1 cellular context compared by ENCODE assay signal in genomic region chr1:36088577-36089392, GRCh38.
TF ChIP-seq lines count a peak whose summit lies in the region.

Gene ADPRS (plus strand): TSS chr1:36088892. CDS start chr1:36088905, 13 bp downstream.

TF ChIP-seq in HepG2, 621 proteins besides CTCF, POLR2A, EP300 and RAD21 (continued from another document and continues in another):
- TF ChIP-seq CERS6 (CRISPR knock-in tag; IDR thresholded peaks at IDR 0.05) (0 out of 2 replicates have a peak, but pooled peaks have one; percentile 28), KAT8 (CRISPR knock-in tag; IDR thresholded peaks at IDR 0.05) (peak; percentile 99), MLLT10 (CRISPR knock-in tag; IDR thresholded peaks at IDR 0.05) (no peak), ZBTB42 (CRISPR knock-in tag; IDR thresholded peaks at IDR 0.05) (0 out of 2 replicates have a peak, but pooled peaks have one; percentile 17), PCBP2 (optimal IDR thresholded peaks at IDR 0.05; ENCODE audit: low read depth, low read length, poor library complexity, severe bottlenecking) (no peak), ZNF558 (CRISPR knock-in tag; IDR thresholded peaks at IDR 0.05; ENCODE audit: borderline replicate concordance) (peak; percentile 57; the same call in 1 of the 2 replicates), ATF7-NPFF (CRISPR knock-in tag; IDR thresholded peaks at IDR 0.05; ENCODE audit: low read depth) (peak; percentile 91), TBX2 (CRISPR knock-in tag; IDR thresholded peaks at IDR 0.05; ENCODE audit: borderline replicate concordance) (peak; percentile 91), PRDM10 (CRISPR knock-in tag; IDR thresholded peaks at IDR 0.05; ENCODE audit: low read depth) (peak; percentile 73), FOXA3 (CRISPR knock-in tag; IDR thresholded peaks at IDR 0.05) (peak; percentile 73), ZNF33B (CRISPR knock-in tag; IDR thresholded peaks at IDR 0.05) (peak; percentile 83; the same call in 1 of the 2 replicates), MZF1 (CRISPR knock-in tag; IDR thresholded peaks at IDR 0.05; ENCODE audit: borderline replicate concordance) (0 out of 2 replicates have a peak, but pooled peaks have one; percentile 11), ZNF614 (CRISPR knock-in tag; IDR thresholded peaks at IDR 0.05; ENCODE audit: borderline replicate concordance) (peak; percentile 93; the same call in 1 of the 2 replicates), ZNF160 (CRISPR knock-in tag; IDR thresholded peaks at IDR 0.05) (peak; percentile 39), ZNF629 (CRISPR knock-in tag; conservative IDR thresholded peaks at IDR 0.05) (peak; percentile 22; the same call in 1 of the 2 replicates), ZNF142 (CRISPR knock-in tag; IDR thresholded peaks at IDR 0.05) (peak; percentile 75; the same call in 1 of the 2 replicates), STAT6 (CRISPR knock-in tag; IDR thresholded peaks at IDR 0.05; ENCODE audit: borderline replicate concordance) (no peak; the same call in 1 of the 2 replicates), ZEB1 (IDR thresholded peaks at IDR 0.05; ENCODE audit: insufficient replicate concordance, low read depth) (peak; percentile 20), HMGXB4 (CRISPR knock-in tag; IDR thresholded peaks at IDR 0.05; ENCODE audit: borderline replicate concordance in 1 of 2, low read depth in 1 of 2) (peak; percentile 96 to 98), ZSCAN9 (CRISPR knock-in tag; IDR thresholded peaks at IDR 0.05; ENCODE audit: borderline replicate concordance) (peak; percentile 81; the same call in 1 of the 2 replicates), PBX3 (CRISPR knock-in tag; IDR thresholded peaks at IDR 0.05; ENCODE audit: borderline replicate concordance) (0 out of 2 replicates have a peak, but pooled peaks have one; percentile 43), ZNF749 (CRISPR knock-in tag; IDR thresholded peaks at IDR 0.05; ENCODE audit: borderline replicate concordance) (peak; percentile 89), TEAD3 (CRISPR knock-in tag; optimal IDR thresholded peaks at IDR 0.05; ENCODE audit: borderline replicate concordance) (peak; percentile 74), FOXP1 (IDR thresholded peaks at IDR 0.05) (no peak), FOXP1 (CRISPR knock-in tag; IDR thresholded peaks at IDR 0.05) (no peak; the same call in 1 of the 2 replicates), ZBTB26 (CRISPR knock-in tag; IDR thresholded peaks at IDR 0.05; ENCODE audit: borderline replicate concordance) (peak; percentile 61; the same call in 1 of the 2 replicates), FOXO4 (CRISPR knock-in tag; conservative IDR thresholded peaks at IDR 0.05) (no peak), ZNF724P (CRISPR knock-in tag; IDR thresholded peaks at IDR 0.05; ENCODE audit: borderline replicate concordance) (peak; percentile 65; the same call in 1 of the 2 replicates), PHF8 (CRISPR knock-in tag; IDR thresholded peaks at IDR 0.05) (peak; percentile 95), AGO1 (IDR thresholded peaks at IDR 0.05; ENCODE audit: low read depth, low read length, poor library complexity, severe bottlenecking) (no peak), TFDP1 (CRISPR knock-in tag; IDR thresholded peaks at IDR 0.05; ENCODE audit: borderline replicate concordance) (peak; percentile 81; the same call in 1 of the 2 replicates), NCOA1 (CRISPR knock-in tag; IDR thresholded peaks at IDR 0.05) (peak; percentile 90), ZNF468 (CRISPR knock-in tag; IDR thresholded peaks at IDR 0.05) (no peak; the same call in 1 of the 2 replicates), ZBTB38 (CRISPR knock-in tag; IDR thresholded peaks at IDR 0.05) (peak; percentile 91), YEATS4 (CRISPR knock-in tag; IDR thresholded peaks at IDR 0.05; ENCODE audit: borderline replicate concordance) (peak; percentile 98), FIP1L1 (IDR thresholded peaks at IDR 0.05; ENCODE audit: borderline replicate concordance, insufficient read depth, low read depth, low read length) (peak; percentile 76; the same call in 1 of the 2 replicates), IRF2 (CRISPR knock-in tag; IDR thresholded peaks at IDR 0.05) (peak; percentile 92), GATAD1 (CRISPR knock-in tag; IDR thresholded peaks at IDR 0.05) (peak; percentile 98)
